20 cellular contexts compared by ENCODE assay signal in the genomic region with DNA sequence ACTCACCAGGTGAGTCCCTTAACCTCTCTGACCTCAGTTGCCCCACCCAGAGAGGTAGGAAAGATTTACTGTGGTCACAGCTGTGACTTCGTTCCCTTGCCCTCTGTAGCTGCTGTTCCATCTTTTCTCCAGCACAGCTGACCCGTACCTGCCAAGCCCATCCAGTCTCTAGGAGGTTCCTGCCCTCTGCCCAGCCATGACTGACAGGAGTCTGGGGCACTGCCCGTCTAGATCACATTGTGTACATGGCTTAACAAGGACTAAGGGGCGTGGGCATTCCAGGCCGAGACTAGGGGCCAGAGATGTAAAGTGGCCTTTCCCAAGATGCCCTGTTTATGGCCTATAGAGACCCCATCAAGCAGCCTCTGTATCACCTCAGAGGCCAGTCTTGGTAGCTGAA.
"Had no signal": no experiment of that assay in that cellular context is flagged by ENCODE, and none has a peak within 500 bp of the region (broad histone marks: within the 10 kb centered on the region; RNA-seq: fewer than 3 reads in every experiment).

No MANE protein-coding gene starts in this region.

- H3K4me1 ChIP-seq: right lobe of liver had no signal

- H3K36me3 ChIP-seq: right lobe of liver had no signal

- H3K4me3 Mint-ChIP-seq: activated CD4-positive, alpha-beta memory T cell treated with anti-CD3 and anti-CD28 coated beads, Interleukin-2, amount 10 ng/mL, durations not matched to agents 7 days and 5 days; activated naive CD4-positive, alpha-beta T cell treated with anti-CD3 and anti-CD28 coated beads, Interleukin-2, amount 50 U/mL, for 24 hours; dendritic cell treated with granulocyte-macrophage colony-stimulating factor and Interleukin-4, amounts not matched to agents 40 ng/mL and 50 ng/mL, for 4 days; nephron progenitor cell; stimulated activated naive B cell treated with anti-CD40 and anti-IgM and Interleukin-4, amounts not matched to agents 10 μg/mL and 1 μg/mL and 100 μg/mL, for 72 hours had no signal

- H3K27ac ChIP-seq: ascending aorta, brain microvascular endothelial cell, right lobe of liver, thoracic aorta had no signal

- ATAC-seq: left ventricle myocardium superior; right lobe of liver; stimulated activated naive B cell treated with anti-CD40 and anti-IgM and Interleukin-4, amounts not matched to agents 10 μg/mL and 1 μg/mL and 100 μg/mL, for 72 hours had no signal

- H3K4me1 Mint-ChIP-seq: activated CD4-positive, alpha-beta memory T cell treated with anti-CD3 and anti-CD28 coated beads, Interleukin-2, amount 10 ng/mL, durations not matched to agents 7 days and 5 days; activated naive CD4-positive, alpha-beta T cell treated with anti-CD3 and anti-CD28 coated beads, Interleukin-2, amount 50 U/mL, for 24 hours; stimulated activated naive B cell treated with anti-CD40 and anti-IgM and Interleukin-4, amounts not matched to agents 10 μg/mL and 1 μg/mL and 100 μg/mL, for 72 hours had no signal

- H3K36me3 Mint-ChIP-seq: activated naive CD4-positive, alpha-beta T cell treated with anti-CD3 and anti-CD28 coated beads, Interleukin-2, amount 50 U/mL, for 24 hours; stimulated activated naive B cell treated with anti-CD40 and anti-IgM and Interleukin-4, amounts not matched to agents 10 μg/mL and 1 μg/mL and 100 μg/mL, for 72 hours had no signal

- H3K27me3 ChIP-seq: ascending aorta, brain microvascular endothelial cell, right lobe of liver had no signal

- DNase-seq: activated CD4-positive, alpha-beta memory T cell treated with anti-CD3 and anti-CD28 coated beads, Interleukin-2, amount 10 ng/mL, durations not matched to agents 7 days and 5 days; activated CD4-positive, alpha-beta T cell treated with anti-CD3 and anti-CD28 coated beads for 48 hours; activated gamma-delta T cell treated with Interleukin-2 at 50 U/mL for 16 hours; brain microvascular endothelial cell; caudate nucleus; effector CD4-positive, alpha-beta T cell; foreskin melanocyte; glutamatergic neuron; hippocampal formation; kidney glomerular epithelial cell; left ventricle myocardium superior; nephron progenitor cell; right lobe of liver; small intestine; stimulated activated CD4-positive, alpha-beta T cell treated with anti-CD3 and anti-CD28 coated beads, Interleukin-15, amount 100 ng/mL, for 24 hours; stimulated activated naive B cell treated with anti-CD40 and anti-IgM and Interleukin-4, amounts not matched to agents 10 μg/mL and 1 μg/mL and 100 μg/mL, for 72 hours had no signal

- H3K9me3 Mint-ChIP-seq: activated CD4-positive, alpha-beta memory T cell treated with anti-CD3 and anti-CD28 coated beads, Interleukin-2, amount 10 ng/mL, durations not matched to agents 7 days and 5 days; activated naive CD4-positive, alpha-beta T cell treated with anti-CD3 and anti-CD28 coated beads, Interleukin-2, amount 50 U/mL, for 24 hours; dendritic cell treated with granulocyte-macrophage colony-stimulating factor and Interleukin-4, amounts not matched to agents 40 ng/mL and 50 ng/mL, for 4 days; nephron progenitor cell had no signal

- H3K27me3 Mint-ChIP-seq: activated naive CD4-positive, alpha-beta T cell treated with anti-CD3 and anti-CD28 coated beads, Interleukin-2, amount 50 U/mL, for 24 hours; dendritic cell treated with granulocyte-macrophage colony-stimulating factor and Interleukin-4, amounts not matched to agents 40 ng/mL and 50 ng/mL, for 4 days had no signal

- H3K27ac Mint-ChIP-seq: activated CD4-positive, alpha-beta memory T cell treated with anti-CD3 and anti-CD28 coated beads, Interleukin-2, amount 10 ng/mL, durations not matched to agents 7 days and 5 days; activated naive CD4-positive, alpha-beta T cell treated with anti-CD3 and anti-CD28 coated beads, Interleukin-2, amount 50 U/mL, for 24 hours; dendritic cell treated with granulocyte-macrophage colony-stimulating factor and Interleukin-4, amounts not matched to agents 40 ng/mL and 50 ng/mL, for 4 days; nephron progenitor cell; stimulated activated naive B cell treated with anti-CD40 and anti-IgM and Interleukin-4, amounts not matched to agents 10 μg/mL and 1 μg/mL and 100 μg/mL, for 72 hours had no signal

- H3K9me3 ChIP-seq: ascending aorta, right lobe of liver, thoracic aorta had no signal

- H3K4me3 ChIP-seq: ascending aorta, right lobe of liver, thoracic aorta had no signal
